ENCODE assay signal across 24 cellular contexts in the genomic region with DNA sequence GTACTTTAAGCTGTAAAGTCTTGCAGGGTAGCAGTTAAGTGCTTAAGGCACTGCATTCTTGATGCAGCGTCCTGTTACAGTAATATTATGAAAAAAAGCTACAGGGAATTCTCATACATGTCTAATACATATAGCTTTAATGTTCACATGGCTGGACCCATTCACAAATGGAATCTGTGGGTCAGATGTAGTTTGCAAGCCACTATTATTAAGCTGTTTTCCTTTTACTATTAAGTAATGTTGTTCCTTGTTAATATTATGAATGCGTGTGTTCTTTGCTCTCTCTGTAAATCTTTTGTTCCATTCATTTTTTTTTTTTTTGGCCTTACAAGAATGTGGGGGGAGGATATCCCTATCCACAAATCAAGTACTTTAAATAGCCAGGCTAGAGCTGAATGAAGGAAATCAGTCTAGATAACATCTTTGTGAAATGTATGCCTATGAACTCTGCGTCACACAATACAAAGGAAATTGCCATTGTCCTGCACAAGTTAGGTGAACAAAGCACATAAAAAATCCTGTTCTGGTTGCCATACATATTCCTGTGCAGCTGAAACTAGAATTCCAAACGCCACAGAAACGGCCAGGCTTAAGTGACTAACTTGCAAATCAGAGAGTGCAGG.
DNase-seq lines count a peak whose midpoint lies in the region; ATAC-seq, FAIRE-seq and TF ChIP-seq lines count a peak whose summit lies in the region.
"Had no signal": no experiment of that assay in that cellular context is flagged by ENCODE, and none has a peak within 500 bp of the region (broad histone marks: within the 10 kb centered on the region; RNA-seq: fewer than 3 reads in every experiment).

No MANE protein-coding gene starts in this region.

- FAIRE-seq in endothelial cell of umbilical vein (lab: Jason Lieb, UNC): peak; percentile 94
- FAIRE-seq: islet of Langerhans, urothelium cell line had no signal

- no peaks in the 10 kb centered on the region for H3K27me3 ChIP-seq in RWPE2 (ENCODE audit: insufficient read depth, poor library complexity, severe bottlenecking)
- no peaks in the 10 kb centered on the region for H3K27me3 ChIP-seq in endothelial cell of umbilical vein (ENCODE audit: control insufficient read depth in 2 of 2, insufficient read depth in 2 of 2, low read length in 2 of 2)
- H3K27me3 ChIP-seq: sigmoid colon had no signal

- H3K27me3 Mint-ChIP-seq in Calu3 (ENCODE audit: unreplicated experiment): no peaks in the 10 kb centered on the region
- H3K27me3 Mint-ChIP-seq in mesothelial cell of epicardium (ENCODE audit: low read depth): no peaks in the 10 kb centered on the region

- H3K36me3 ChIP-seq in RWPE2 (ENCODE audit: low read depth): peaks cover 98% of the 10 kb centered on the region
- H3K36me3 ChIP-seq in endothelial cell of umbilical vein (ENCODE audit: control insufficient read depth in 2 of 2, extremely low read depth in 1 of 2, insufficient read depth in 2 of 2, low read length in 2 of 2): peaks cover 0 to 2% of the 10 kb centered on the region in 2 experiments
- H3K36me3 ChIP-seq: sigmoid colon had no signal

- dilution Hi-C loops in endothelial cell of umbilical vein (cut with MboI; ENCODE audit: extremely low pct_ligation_motif_present, low sequenced_read_pairs): no loop called here

- intact Hi-C loops in Calu3 (cut with micrococcal nuclease; ENCODE audit: unreplicated experiment): no loop called here
- intact Hi-C loops in endothelial cell of umbilical vein (cut with micrococcal nuclease): loop anchor here (1.0 to 2.0 kb wide), 8 partner anchors 12 to 333 kb away; no protein-coding TSS in a partner anchor

- no peak overlapping the region for H3K4me3 ChIP-seq in RWPE2 (ENCODE audit: severe bottlenecking)
- H3K4me3 ChIP-seq in endothelial cell of umbilical vein (replicated peaks in 1 of 3; ENCODE audit: insufficient read depth in 1 of 3, low read depth in 1 of 3, low read length in 3 of 3): peak overlapping the region in 1 of 3 experiments; percentile 22
- H3K4me3 ChIP-seq: sigmoid colon had no signal

- no peaks in the 10 kb centered on the region for H4K20me1 ChIP-seq in endothelial cell of umbilical vein (replicated peaks; ENCODE audit: control insufficient read depth, extremely low read depth, insufficient read depth, low read length)

- peak; percentile 52 for TF ChIP-seq POLR2A in endothelial cell of umbilical vein (IDR thresholded peaks at IDR 0.05; ENCODE audit: low read depth, low read length)

- H3K4me1 ChIP-seq in RWPE2 (ENCODE audit: insufficient read depth, poor library complexity, severe bottlenecking): peaks cover 51% of the 10 kb centered on the region
- peaks cover 80% of the 10 kb centered on the region for H3K4me1 ChIP-seq in endothelial cell of umbilical vein (ENCODE audit: control insufficient read depth, extremely low read depth, insufficient read depth, low read length)

- 0 out of 3 replicates have a peak, but pooled peaks have one; percentile 9 for ATAC-seq in RWPE2 (ENCODE audit: low read depth)
- no peak for ATAC-seq in HG03108 (IDR thresholded peaks at IDR 0.05; ENCODE audit: unreplicated experiment)

- POLR2A ChIA-PET in endothelial cell of umbilical vein (lab: Charles Lee): interaction anchor here (0.8 to 1.5 kb wide), 4 partner anchors 9 to 14 kb away, joined by 3 to 5 read pairs (median 4); no protein-coding TSS in a partner anchor

- BruUV-seq in Calu3 (replicated peaks; lab: Mats Ljungman, UMichigan) (no TSS peak), endothelial cell of umbilical vein (replicated peaks; lab: Mats Ljungman, UMichigan) (no TSS peak)

- peak overlapping the region; percentile 75 for H3K9ac ChIP-seq in endothelial cell of umbilical vein (replicated peaks; ENCODE audit: extremely low read depth, insufficient read depth, low read length)

- H3K27ac Mint-ChIP-seq in Calu3 (ENCODE audit: unreplicated experiment): peak overlapping the region; percentile 28
- peak overlapping the region; percentile 90 for H3K27ac Mint-ChIP-seq in mesothelial cell of epicardium
- H3K27ac Mint-ChIP-seq: CD4-positive, alpha-beta memory T cell had no signal

- H3K4me1 Mint-ChIP-seq in Calu3 (ENCODE audit: low read depth, unreplicated experiment): peaks cover 56% of the 10 kb centered on the region
- H3K4me1 Mint-ChIP-seq in mesothelial cell of epicardium: peaks cover 78% of the 10 kb centered on the region
- H3K4me1 Mint-ChIP-seq: CD4-positive, alpha-beta memory T cell had no signal

- H3K36me3 Mint-ChIP-seq in Calu3 (ENCODE audit: insufficient read depth, unreplicated experiment) (peaks cover 5% of the 10 kb centered on the region), mesothelial cell of epicardium (peaks cover 6% of the 10 kb centered on the region)
- H3K36me3 Mint-ChIP-seq: CD4-positive, alpha-beta memory T cell had no signal

- TF ChIP-seq CTCF in Calu3 (IDR thresholded peaks at IDR 0.05; ENCODE audit: unreplicated experiment) (no peak), RWPE2 (IDR thresholded peaks at IDR 0.05; ENCODE audit: poor library complexity, severe bottlenecking) (no peak), endothelial cell of umbilical vein (IDR thresholded peaks at IDR 0.05; ENCODE audit: extremely low read depth in 1 of 2, insufficient read depth in 1 of 2, low read depth in 1 of 2, low read length in 2 of 2) (no peak), mesothelial cell of epicardium (IDR thresholded peaks at IDR 0.05; ENCODE audit: unreplicated experiment) (no peak)

- H2AFZ ChIP-seq in endothelial cell of umbilical vein (ENCODE audit: low read depth, low read length): no peak overlapping the region

- DNase-seq in Calu3 (no peak), RWPE2 (ENCODE audit: low spot score) (no peak), endothelial cell of umbilical vein (ENCODE audit: low read depth, low spot score) (peak; percentile 97), mesothelial cell of epicardium (ENCODE audit: low spot score in 2 of 2, unreplicated experiment in 2 of 2) (no peak), SW 1271 (lab: John Stamatoyannopoulos, UW) (no peak), C1 segment of cervical spinal cord (lab: John Stamatoyannopoulos, UW) (no peak)
- DNase-seq in activated naive CD4-positive, alpha-beta T cell treated with anti-CD3 and anti-CD28 coated beads, Interleukin-2, amount 50 U/mL, for 16 hours: no peak
- DNase-seq: activated CD4-positive, alpha-beta T cell treated with anti-CD3 and anti-CD28 coated beads for 48 hours; activated effector memory CD4-positive, alpha-beta T cell treated with anti-CD3 and anti-CD28 coated beads, Interleukin-2, amount 50 U/mL, for 16 hours; aorta; CD4-positive, alpha-beta memory T cell; cortex of kidney; DMS79 treated with DMSO at 0.1 percent for 48 hours; erythroblast; midbrain; NCI-H1417 treated with DMSO at 0.1 percent for 48 hours; NCI-H2171 treated with DMSO at 0.1 percent for 48 hours; NCI-H774; OCI-M1; sigmoid colon; stimulated activated CD4-positive, alpha-beta T cell treated with anti-CD3 and anti-CD28 coated beads, Interleukin-2, amount 100 ng/mL, for 24 hours had no signal

- H3K27ac ChIP-seq in RWPE2 (ENCODE audit: poor library complexity, severe bottlenecking): peak overlapping the region; percentile 77
- H3K27ac ChIP-seq in endothelial cell of umbilical vein (ENCODE audit: insufficient read depth, low read depth, low read length): peak overlapping the region; percentile 96
- H3K27ac ChIP-seq: sigmoid colon had no signal

- no peaks in the 10 kb centered on the region for H3K9me1 ChIP-seq in endothelial cell of umbilical vein (replicated peaks; ENCODE audit: control insufficient read depth, extremely low read depth, insufficient read depth, low read length)

- peak overlapping the region; percentile 79 for H3K4me2 ChIP-seq in endothelial cell of umbilical vein (ENCODE audit: insufficient read depth, low read length)

- H3K79me2 ChIP-seq in endothelial cell of umbilical vein (ENCODE audit: control insufficient read depth, insufficient read depth, low read length): peaks cover 66% of the 10 kb centered on the region

- no peaks in the 10 kb centered on the region for H3K9me3 ChIP-seq in RWPE2 (ENCODE audit: severe bottlenecking)
- H3K9me3 ChIP-seq in endothelial cell of umbilical vein (replicated peaks; ENCODE audit: control insufficient read depth, insufficient read depth, low read length): no peaks in the 10 kb centered on the region
- H3K9me3 ChIP-seq: sigmoid colon had no signal

- H3K4me3 Mint-ChIP-seq in Calu3 (ENCODE audit: low read depth, unreplicated experiment): no peak overlapping the region
- no peak overlapping the region for H3K4me3 Mint-ChIP-seq in mesothelial cell of epicardium
- H3K4me3 Mint-ChIP-seq: CD4-positive, alpha-beta memory T cell had no signal

- CTCF ChIA-PET in Calu3 (lab: Charles Lee) (interaction anchor here (0.6 to 1.5 kb wide), 3 partner anchors 16 to 46 kb away, joined by 3 read pairs; no protein-coding TSS in a partner anchor), endothelial cell of umbilical vein (lab: Charles Lee) (interaction anchor here (0.9 to 3.1 kb wide), 16 partner anchors 9 to 333 kb away, joined by 3 to 18 read pairs (median 5); no protein-coding TSS in a partner anchor)

- no peaks in the 10 kb centered on the region for H3K9me3 Mint-ChIP-seq in Calu3 (ENCODE audit: low read depth, unreplicated experiment)
- no peaks in the 10 kb centered on the region for H3K9me3 Mint-ChIP-seq in mesothelial cell of epicardium
- H3K9me3 Mint-ChIP-seq: CD4-positive, alpha-beta memory T cell had no signal

TF ChIP-seq in endothelial cell of umbilical vein, 7 proteins besides CTCF, POLR2A, EP300 and RAD21:
- TF ChIP-seq, protein P1, sequence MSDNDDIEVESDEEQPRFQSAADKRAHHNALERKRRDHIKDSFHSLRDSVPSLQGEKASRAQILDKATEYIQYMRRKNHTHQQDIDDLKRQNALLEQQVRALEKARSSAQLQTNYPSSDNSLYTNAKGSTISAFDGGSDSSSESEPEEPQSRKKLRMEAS (IDR thresholded peaks at IDR 0.05; ENCODE audit: insufficient read depth, insufficient read length): no peak
- TF ChIP-seq EZH2 (IDR thresholded peaks at IDR 0.05; ENCODE audit: borderline replicate concordance, low read depth, low read length, severe bottlenecking) (no peak), POLR2AphosphoS5 (IDR thresholded peaks at IDR 0.05; ENCODE audit: insufficient read depth, low read depth, low read length) (peak; percentile 64), FOS (IDR thresholded peaks at IDR 0.05; ENCODE audit: borderline replicate concordance, insufficient read depth, low read length) (peak; percentile 73), MYC (IDR thresholded peaks at IDR 0.05; ENCODE audit: low read depth, low read length) (no peak), GATA2 (IDR thresholded peaks at IDR 0.05; ENCODE audit: insufficient read depth, insufficient read length, low read depth, low read length) (peak; percentile 99), JUN (IDR thresholded peaks at IDR 0.05; ENCODE audit: borderline replicate concordance, insufficient read depth, insufficient read length, low read depth) (peak; percentile 90)
